28 cellular contexts compared by ENCODE assay signal in the genomic region with DNA sequence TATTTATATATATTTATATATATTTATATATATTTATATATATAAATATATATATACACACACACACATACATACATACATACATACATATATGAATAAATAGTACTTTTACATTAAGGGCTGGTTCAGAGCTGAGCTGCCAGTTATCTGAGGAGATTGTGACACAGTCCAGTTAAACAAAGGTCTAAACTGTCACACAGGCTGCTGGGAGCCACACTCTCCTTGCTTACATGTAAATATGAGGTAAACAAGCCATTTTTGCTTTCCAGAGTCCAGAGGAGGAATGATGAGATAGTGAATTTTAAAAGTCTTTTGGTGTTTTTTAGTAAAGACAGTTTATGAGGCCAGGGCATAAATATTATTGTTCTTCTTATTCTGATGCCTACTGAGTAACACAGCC.
"Had no signal": no experiment of that assay in that cellular context is flagged by ENCODE, and none has a peak within 500 bp of the region (broad histone marks: within the 10 kb centered on the region; RNA-seq: fewer than 3 reads in every experiment).

No MANE protein-coding gene starts in this region.

- H3K27ac ChIP-seq: lower lobe of right lung, pancreas, prostate gland, sigmoid colon, spleen, suprapubic skin, thoracic aorta, tibial artery, upper lobe of right lung had no signal

- H3K27me3 ChIP-seq: pancreas, sigmoid colon, spleen, suprapubic skin, tibial artery, upper lobe of right lung had no signal

- H3K9me3 ChIP-seq: lower lobe of right lung, pancreas, prostate gland, sigmoid colon, suprapubic skin, thoracic aorta, tibial artery, upper lobe of right lung had no signal

- H3K36me3 ChIP-seq: lower lobe of right lung, pancreas, prostate gland, sigmoid colon, spleen, suprapubic skin, thoracic aorta, tibial artery, upper lobe of right lung had no signal

- H3K4me1 ChIP-seq: lower lobe of right lung, pancreas, prostate gland, sigmoid colon, spleen, suprapubic skin, tibial artery, upper lobe of right lung had no signal

- FAIRE-seq: islet of Langerhans, urothelium cell line had no signal

- H3K4me3 Mint-ChIP-seq: immature natural killer cell; naive thymus-derived CD8-positive, alpha-beta T cell; stimulated activated effector memory CD8-positive, alpha-beta T cell treated with anti-CD3 and anti-CD28 coated beads, Interleukin-12 subunit alpha, Interleukin-12 subunit beta, amount 100 ng/mL, for 72 hours; stimulated activated naive CD8-positive, alpha-beta T cell treated with anti-CD3 and anti-CD28 coated beads, Interleukin-15, Interleukin-2, amounts not matched to agents 100 ng/mL and 50 ng/mL, for 24 hours had no signal

- H3K27me3 Mint-ChIP-seq: naive thymus-derived CD8-positive, alpha-beta T cell; stimulated activated naive CD8-positive, alpha-beta T cell treated with anti-CD3 and anti-CD28 coated beads, Interleukin-15, Interleukin-2, amounts not matched to agents 100 ng/mL and 50 ng/mL, for 24 hours had no signal

- H3K4me1 Mint-ChIP-seq: immature natural killer cell; naive thymus-derived CD8-positive, alpha-beta T cell; stimulated activated effector memory CD8-positive, alpha-beta T cell treated with anti-CD3 and anti-CD28 coated beads, Interleukin-12 subunit alpha, Interleukin-12 subunit beta, amount 100 ng/mL, for 72 hours had no signal

- H3K36me3 Mint-ChIP-seq: immature natural killer cell; naive thymus-derived CD8-positive, alpha-beta T cell; stimulated activated effector memory CD8-positive, alpha-beta T cell treated with anti-CD3 and anti-CD28 coated beads, Interleukin-12 subunit alpha, Interleukin-12 subunit beta, amount 100 ng/mL, for 72 hours had no signal

- H3K4me3 ChIP-seq: lower lobe of right lung, pancreas, prostate gland, sigmoid colon, spleen, suprapubic skin, thoracic aorta, tibial artery, upper lobe of right lung had no signal

- H3K27ac Mint-ChIP-seq: immature natural killer cell; naive thymus-derived CD8-positive, alpha-beta T cell; stimulated activated effector memory CD8-positive, alpha-beta T cell treated with anti-CD3 and anti-CD28 coated beads, Interleukin-12 subunit alpha, Interleukin-12 subunit beta, amount 100 ng/mL, for 72 hours; stimulated activated naive CD8-positive, alpha-beta T cell treated with anti-CD3 and anti-CD28 coated beads, Interleukin-15, Interleukin-2, amounts not matched to agents 100 ng/mL and 50 ng/mL, for 24 hours had no signal

- ATAC-seq: left ventricle myocardium superior; lower lobe of right lung; naive thymus-derived CD8-positive, alpha-beta T cell; pancreas; right cardiac atrium; stimulated activated effector memory CD8-positive, alpha-beta T cell treated with anti-CD3 and anti-CD28 coated beads, Interleukin-12 subunit alpha, Interleukin-12 subunit beta, amount 100 ng/mL, for 72 hours; upper lobe of right lung had no signal

- DNase-seq: hypothalamus; immature natural killer cell; kidney; left ventricle myocardium superior; lower lobe of right lung; mammary epithelial cell; mesenchymal stem cell; naive thymus-derived CD8-positive, alpha-beta T cell; nucleus accumbens; pancreas; posterior cingulate gyrus; retina; right cardiac atrium; sigmoid colon; small intestine; spleen; stimulated activated CD4-positive, alpha-beta T cell treated with anti-CD3 and anti-CD28 coated beads, Interleukin-4, amount 100 ng/mL, for 24 hours; stimulated activated naive CD4-positive, alpha-beta T cell; tibial artery; trophoblast cell; upper lobe of right lung had no signal
